ENCODE assay signal across 8 cellular contexts in genomic region chr17:64218066-64218465, GRCh38. TPM values are rescaled to one million over a fixed set of nuclear protein-coding genes. Genes with fewer than 3 reads are reported as not detected.
DNase-seq lines count a peak whose midpoint lies in the region; ATAC-seq and TF ChIP-seq lines count a peak whose summit lies in the region.

No MANE protein-coding gene starts in this region.

- DNase-seq in GM06990 (ENCODE audit: extremely low read depth, insufficient read length) (peak; percentile 35), OCI-LY7 (ENCODE audit: low spot score) (peak; percentile 19), OCI-M1 (lab: John Stamatoyannopoulos, UW) (no peak), aorta (no peak)
- peak in 8 of 10 donors; percentile 5 to 70 (median 34) for DNase-seq in naive thymus-derived CD8-positive, alpha-beta T cell
- no peak for DNase-seq in CD4-positive, alpha-beta memory T cell

- H3K9me2 ChIP-seq in OCI-LY7 (ENCODE audit: insufficient read depth, low read length), result no peaks in the 10 kb centered on the region

- H3K4me3 ChIP-seq in GM06990 (replicated peaks; ENCODE audit: low read depth, low read length), result no peak overlapping the region
- no peak overlapping the region for H3K4me3 ChIP-seq in OCI-LY7 (ENCODE audit: low read depth, low read length, poor library complexity, severe bottlenecking)
- H3K4me3 ChIP-seq in CD4-positive, alpha-beta memory T cell (ENCODE audit: low read length in 2 of 2), result no peak overlapping the region
- H3K4me3 ChIP-seq in aorta (ENCODE audit: low read length in 2 of 2), result no peak overlapping the region

- no peaks in the 10 kb centered on the region for H3K9me3 ChIP-seq in OCI-LY7 (ENCODE audit: low read length)
- H3K9me3 ChIP-seq in CD4-positive, alpha-beta memory T cell (ENCODE audit: control insufficient read depth in 1 of 2, low read length in 2 of 2), result no peaks in the 10 kb centered on the region
- no peaks in the 10 kb centered on the region for H3K9me3 ChIP-seq in aorta (ENCODE audit: control insufficient read depth, low read length)

- ATAC-seq in GM21515 (IDR thresholded peaks at IDR 0.05; ENCODE audit: unreplicated experiment), result peak; percentile 70
- ATAC-seq in naive thymus-derived CD8-positive, alpha-beta T cell, result peak; percentile 91 to 96
- ATAC-seq in aorta (ENCODE audit: low FRiP score), result no peak
- no peak for ATAC-seq in HG03045 (IDR thresholded peaks at IDR 0.05; ENCODE audit: unreplicated experiment)

- no peaks in the 10 kb centered on the region for H3K4me1 ChIP-seq in OCI-LY7 (ENCODE audit: insufficient read depth, low read length, poor library complexity, severe bottlenecking)
- H3K4me1 ChIP-seq in CD4-positive, alpha-beta memory T cell (ENCODE audit: insufficient read depth, low read length), result no peaks in the 10 kb centered on the region
- peaks cover 6 to 8% of the 10 kb centered on the region in 2 donors for H3K4me1 ChIP-seq in aorta (ENCODE audit: control insufficient read depth in 1 of 2, insufficient read depth in 2 of 2, low read length in 2 of 2)

- intact Hi-C loops in OCI-LY7 (cut with micrococcal nuclease; ENCODE audit: unreplicated experiment), result no loop called here
- intact Hi-C loops in CD4-positive, alpha-beta memory T cell (cut with micrococcal nuclease), result no loop called here
- intact Hi-C loops in aorta (cut with DNase I), result loop anchor here in 1 of 2 donors (10.0 kb wide), 1 partner anchor 63 kb away; no protein-coding TSS in a partner anchor

- H3K27me3 ChIP-seq in GM06990 (replicated peaks; ENCODE audit: control insufficient read depth, insufficient read depth, low read length) (no peaks in the 10 kb centered on the region), aorta (ENCODE audit: control insufficient read depth in 1 of 2, insufficient read depth in 2 of 2, low read length in 1 of 2) (no peaks in the 10 kb centered on the region)
- no peaks in the 10 kb centered on the region for H3K27me3 ChIP-seq in CD4-positive, alpha-beta memory T cell (ENCODE audit: insufficient read depth, low read length)

- H3K36me3 ChIP-seq in GM06990 (ENCODE audit: control insufficient read depth, insufficient read depth, low read length) (peaks cover 3% of the 10 kb centered on the region; the same call in 1 of the 2 replicates), OCI-LY7 (ENCODE audit: insufficient read depth, low read length) (peaks cover 3% of the 10 kb centered on the region; the same call in 1 of the 2 replicates), aorta (ENCODE audit: control insufficient read depth in 1 of 2, insufficient read depth in 2 of 2, low read length in 1 of 2) (no peaks in the 10 kb centered on the region)
- H3K36me3 ChIP-seq in CD4-positive, alpha-beta memory T cell (ENCODE audit: insufficient read depth, low read length), result no peaks in the 10 kb centered on the region

- TF ChIP-seq CTCF in GM06990 (IDR thresholded peaks at IDR 0.05; ENCODE audit: insufficient read depth, low read length, poor library complexity, severe bottlenecking), result no peak
- TF ChIP-seq CTCF in OCI-LY7 (conservative IDR thresholded peaks at IDR 0.05; ENCODE audit: low read length), result no peak

- peak overlapping the region; percentile 55 to 90 (median 83) for H3K27ac Mint-ChIP-seq in naive thymus-derived CD8-positive, alpha-beta T cell
- H3K27ac Mint-ChIP-seq in CD4-positive, alpha-beta memory T cell, result peak overlapping the region in 2 of 7 donors; percentile 52 to 55

- H3K4me3 Mint-ChIP-seq in naive thymus-derived CD8-positive, alpha-beta T cell, result peak overlapping the region in 9 of 10 donors; percentile 16 to 76 (median 56)
- no peak overlapping the region for H3K4me3 Mint-ChIP-seq in CD4-positive, alpha-beta memory T cell

- CTCF ChIA-PET in OCI-LY7 (lab: Charles Lee; ENCODE audit: unreplicated experiment), result no interaction called here
- CTCF ChIA-PET in CD4-positive, alpha-beta memory T cell (lab: Charles Lee; ENCODE audit: partially characterized antibody), result interaction anchor here (1.5 kb wide), 1 partner anchor 11 kb away, joined by 5 read pairs; no protein-coding TSS in a partner anchor

- peaks cover 3 to 13% (median 11%) of the 10 kb centered on the region in 3 donors for H3K36me3 Mint-ChIP-seq in naive thymus-derived CD8-positive, alpha-beta T cell
- H3K36me3 Mint-ChIP-seq in CD4-positive, alpha-beta memory T cell, result peaks cover 13 to 14% of the 10 kb centered on the region in 2 donors

- no peaks in the 10 kb centered on the region for H3K27me3 Mint-ChIP-seq in naive thymus-derived CD8-positive, alpha-beta T cell
- H3K27me3 Mint-ChIP-seq in CD4-positive, alpha-beta memory T cell, result no peaks in the 10 kb centered on the region

- WGBS in aorta, 2 donors, result 60 to 69% methylated on average over 3 of the region's 3 CpGs

- H3K4me2 ChIP-seq in OCI-LY7 (ENCODE audit: low read length), result no peak overlapping the region

- peaks cover 0 to 1% (median 0%) of the 10 kb centered on the region in 9 donors for H3K9me3 Mint-ChIP-seq in naive thymus-derived CD8-positive, alpha-beta T cell
- H3K9me3 Mint-ChIP-seq in CD4-positive, alpha-beta memory T cell, result no peaks in the 10 kb centered on the region

- H4K20me1 ChIP-seq in OCI-LY7 (ENCODE audit: insufficient read depth, low read length), result no peaks in the 10 kb centered on the region

- no TSS peak for BruUV-seq in OCI-LY7 (replicated peaks; lab: Mats Ljungman, UMichigan)

- peaks cover 32 to 53% (median 47%) of the 10 kb centered on the region in 4 donors for H3K4me1 Mint-ChIP-seq in naive thymus-derived CD8-positive, alpha-beta T cell
- peaks cover 3 to 11% (median 9%) of the 10 kb centered on the region in 4 donors for H3K4me1 Mint-ChIP-seq in CD4-positive, alpha-beta memory T cell

- POLR2A ChIA-PET in OCI-LY7 (lab: Charles Lee), result interaction anchor here (0.5 to 0.7 kb wide), 3 partner anchors 9 to 31 kb away, joined by 3 to 9 read pairs (median 3); no protein-coding TSS in a partner anchor
- POLR2A ChIA-PET in naive thymus-derived CD8-positive, alpha-beta T cell (lab: Charles Lee), result interaction anchor here (0.7 to 3.8 kb wide), 5 partner anchors 11 to 131 kb away, joined by 3 to 27 read pairs (median 4); partner anchors contain the start of gene TEX2
- POLR2A ChIA-PET in CD4-positive, alpha-beta memory T cell (lab: Charles Lee; ENCODE audit: partially characterized antibody), result interaction anchor here (0.5 to 0.7 kb wide), 2 partner anchors 13 to 72 kb away, joined by 3 read pairs; no protein-coding TSS in a partner anchor

- no peak overlapping the region for H3K27ac ChIP-seq in OCI-LY7 (ENCODE audit: low read depth, low read length, poor library complexity, severe bottlenecking)
- no peak overlapping the region for H3K27ac ChIP-seq in CD4-positive, alpha-beta memory T cell (ENCODE audit: low read depth, low read length)
- H3K27ac ChIP-seq in aorta (ENCODE audit: low read depth in 1 of 2, low read length in 2 of 2), result no peak overlapping the region

- H2AFZ ChIP-seq in OCI-LY7 (ENCODE audit: low read length), result no peak overlapping the region

- H3K79me2 ChIP-seq in OCI-LY7 (ENCODE audit: insufficient read depth, low read depth, low read length), result no peaks in the 10 kb centered on the region

RNA-seq across cellular contexts. Expression of gene TEX2, which starts 45.0 kb away (rescaled TPM):
- 7.4 and 8.5 TPM in 2 replicates for total RNA-seq in OCI-LY7 (2014; rRNA removed; shearing (Covaris generic))
- total RNA-seq in OCI-LY7 (2022) (12.4 and 13.9 TPM in 2 replicates), aorta (10 to 100 TPM; 26.6 to 29.4 TPM)
- 10 to 100 TPM; 12.9 to 14.0 TPM for total RNA-seq in naive thymus-derived CD8-positive, alpha-beta T cell
- 1 to 10 TPM; 5.2 to 7.3 (median 6.3) TPM for polyA plus RNA-seq in naive thymus-derived CD8-positive, alpha-beta T cell
- total RNA-seq in CD4-positive, alpha-beta memory T cell, result 10 to 100 TPM; 12.6 to 13.1 TPM
- polyA plus RNA-seq in CD4-positive, alpha-beta memory T cell, result 1 to 10 TPM; 7.9 to 8.7 TPM
- polyA plus RNA-seq in aorta, result 10 to 100 TPM; 10.9 to 21.8 TPM

Comparison
In these comparisons a context has a peak if more than half of its experiments do, and no peak if none do; other contexts are left out.
1. DNase-seq: peak in GM06990 (single experiment), OCI-LY7 (single experiment) and naive thymus-derived CD8-positive, alpha-beta T cell (8 of 10); none in OCI-M1 (single experiment), CD4-positive, alpha-beta memory T cell (0 of 5) and aorta (0 of 2).
2. ATAC-seq: peak in GM21515 (single experiment) and naive thymus-derived CD8-positive, alpha-beta T cell (2 of 2); none in aorta (single experiment) and HG03045 (single experiment).
3. H3K4me3 Mint-ChIP-seq: peak in naive thymus-derived CD8-positive, alpha-beta T cell (9 of 10); none in CD4-positive, alpha-beta memory T cell (0 of 8).